Comparison of ENCODE assay signal across 8 cellular contexts in genomic region chr15:91291673-91292072, GRCh38.
DNase-seq lines count a peak whose midpoint lies in the region; ATAC-seq, FAIRE-seq and TF ChIP-seq lines count a peak whose summit lies in the region.
"Had no signal": no experiment of that assay in that cellular context is flagged by ENCODE, and none has a peak within 500 bp of the region (broad histone marks: within the 10 kb centered on the region; RNA-seq: fewer than 3 reads in every experiment).

No MANE protein-coding gene starts in this region.

- H3K36me3 ChIP-seq in HepG2 (replicated peaks in 1 of 2; ENCODE audit: control insufficient read depth in 1 of 2, insufficient read depth in 2 of 2, low read length in 2 of 2): no peaks in the 10 kb centered on the region

- no peak for FAIRE-seq in HepG2 (lab: Jason Lieb, UNC)
- no peak for FAIRE-seq in RCC 7860 (lab: Jason Lieb, UNC)

- intact Hi-C loops in HepG2 (cut with micrococcal nuclease; ENCODE audit: unreplicated experiment) (no loop called here), posterior vena cava (cut with DNase I) (no loop called here)

- H3K79me2 ChIP-seq in HepG2 (ENCODE audit: insufficient read depth, low read length): no peaks in the 10 kb centered on the region

- H3K9ac ChIP-seq in HepG2 (ENCODE audit: insufficient read depth, low read depth, low read length): no peak overlapping the region

- 85% methylated on average over 3 of the region's 3 CpGs for WGBS in HepG2 (ENCODE audit: low lambda C conversion rate)

- no peak for TF ChIP-seq CTCF in HepG2 (CRISPR knock-in tag; IDR thresholded peaks at IDR 0.05)

- DNase-seq in RPMI7951 (ENCODE audit: low read depth) (peak; percentile 53), HepG2 (ENCODE audit: low spot score) (no peak), RCC 7860 (ENCODE audit: low spot score) (no peak), posterior vena cava (ENCODE audit: low spot score) (no peak)
- DNase-seq: activated CD4-positive, alpha-beta T cell treated with anti-CD3 and anti-CD28 coated beads for 48 hours had no signal

- peaks cover 0 to 21% of the 10 kb centered on the region in 2 experiments; a peak in 4 of 5 replicates for H3K27me3 ChIP-seq in HepG2 (ENCODE audit: control insufficient read depth in 1 of 2, insufficient read depth in 2 of 2, low read length in 2 of 2)

- H4K20me1 ChIP-seq in HepG2 (ENCODE audit: insufficient read depth, low read length): no peaks in the 10 kb centered on the region

- no peaks in the 10 kb centered on the region for H3K4me1 ChIP-seq in HepG2 (ENCODE audit: insufficient read depth, low read length)

- TF ChIP-seq RAD21 in HepG2 (CRISPR knock-in tag; IDR thresholded peaks at IDR 0.05): no peak

- no peak for TF ChIP-seq EP300 in HepG2 (IDR thresholded peaks at IDR 0.05; ENCODE audit: low read depth in 2 of 2, low read length in 2 of 2)
- TF ChIP-seq EP300 in HepG2 (CRISPR knock-in tag; IDR thresholded peaks at IDR 0.05; ENCODE audit: borderline replicate concordance): no peak

- POLR2A ChIA-PET in HepG2 (lab: Yijun Ruan, JAX): no interaction called here

- H2AFZ ChIP-seq in HepG2 (ENCODE audit: low read length): no peak overlapping the region

- H3K4me2 ChIP-seq in HepG2 (ENCODE audit: low read depth, low read length): no peak overlapping the region

- BruUV-seq in HepG2 (replicated peaks; lab: Mats Ljungman, UMichigan): no TSS peak

- TF ChIP-seq POLR2A in HepG2 (IDR thresholded peaks at IDR 0.05; ENCODE audit: insufficient read depth in 1 of 2, low read depth in 2 of 2, low read length in 2 of 2): no peak

- peak; percentile 83 for ATAC-seq in GM18511 (IDR thresholded peaks at IDR 0.05; ENCODE audit: unreplicated experiment)
- ATAC-seq in HG02870 (IDR thresholded peaks at IDR 0.05; ENCODE audit: unreplicated experiment): peak; percentile 62
- no peak for ATAC-seq in HepG2
- no peak for ATAC-seq in GM19328 (IDR thresholded peaks at IDR 0.05; ENCODE audit: unreplicated experiment)

- H3K27ac ChIP-seq in HepG2 (ENCODE audit: extremely low read length, insufficient read depth, low read length): no peak overlapping the region

- in situ Hi-C loops in HepG2 (cut with HindIII; ENCODE audit: extremely low pct_ligation_motif_present, low pct_unique_long_range_greater_than_20kb): no loop called here

- no peak overlapping the region for H3K4me3 ChIP-seq in HepG2 (replicated peaks in 1 of 3; ENCODE audit: insufficient read depth in 1 of 3, low read depth in 2 of 3, low read length in 3 of 3)

- H3K9me3 ChIP-seq in HepG2 (ENCODE audit: low read length): no peaks in the 10 kb centered on the region

- CTCF ChIA-PET in HepG2 (lab: Yijun Ruan, JAX; ENCODE audit: low intra/inter-chr PET ratio, low total read pairs): no interaction called here

TF ChIP-seq in HepG2, 621 proteins besides CTCF, POLR2A, EP300 and RAD21:
- TF ChIP-seq THAP11 (CRISPR knock-in tag; IDR thresholded peaks at IDR 0.05): peak; percentile 69
- TF ChIP-seq NFYB (CRISPR knock-in tag; IDR thresholded peaks at IDR 0.05): peak; percentile 76
- no peak for TF ChIP-seq ATRX (CRISPR knock-in tag; IDR thresholded peaks at IDR 0.05; ENCODE audit: borderline replicate concordance)
- peak; percentile 75 for TF ChIP-seq ZNF143 (CRISPR knock-in tag; IDR thresholded peaks at IDR 0.05)
- TF ChIP-seq ZNF773 (CRISPR knock-in tag; IDR thresholded peaks at IDR 0.05; ENCODE audit: borderline replicate concordance): no peak
- TF ChIP-seq SP1 (IDR thresholded peaks at IDR 0.05): no peak
- TF ChIP-seq SP1 (CRISPR knock-in tag; IDR thresholded peaks at IDR 0.05): no peak
- peak; percentile 65 for TF ChIP-seq NFYC (CRISPR knock-in tag; IDR thresholded peaks at IDR 0.05)

Comparison
In these comparisons a context has a peak if more than half of its experiments do, and no peak if none do; other contexts are left out.
1. ATAC-seq: peak in GM18511 (single experiment) and HG02870 (single experiment); none in HepG2 (single experiment) and GM19328 (single experiment).